8 cellular contexts compared by ENCODE assay signal in genomic region chr7:39580150-39580874, GRCh38. TPM values are rescaled to one million over a fixed set of nuclear protein-coding genes. Genes with fewer than 3 reads are reported as not detected.
DNase-seq lines count a peak whose midpoint lies in the region; ATAC-seq and TF ChIP-seq lines count a peak whose summit lies in the region.

No MANE protein-coding gene starts in this region.

- ATAC-seq in DND-41 (ENCODE audit: insufficient read depth, low read depth) (peak; percentile 97), GM21737 (IDR thresholded peaks at IDR 0.05; ENCODE audit: unreplicated experiment) (peak; percentile 84), PC-3 (peak; percentile 95), natural killer cell (peak; percentile 87 to 99 (median 98))

- H3K79me2 ChIP-seq in DND-41 (ENCODE audit: insufficient read depth, low read length) (no peaks in the 10 kb centered on the region), KMS-11 (ENCODE audit: insufficient read depth, low read depth) (no peaks in the 10 kb centered on the region), PC-3 (ENCODE audit: low read length) (no peaks in the 10 kb centered on the region)

- 23% methylated on average over 8 of the region's 8 CpGs for WGBS in esophagus muscularis mucosa

- POLR2A ChIA-PET in PC-3 (lab: Charles Lee; ENCODE audit: unreplicated experiment): interaction anchor here (0.5 to 0.6 kb wide), 2 partner anchors 166 to 398 kb away, joined by 3 to 5 read pairs; no protein-coding TSS in a partner anchor

- H3K4me2 ChIP-seq in DND-41 (ENCODE audit: insufficient read depth, low read length): no peak overlapping the region
- no peak overlapping the region for H3K4me2 ChIP-seq in KMS-11
- no peak overlapping the region for H3K4me2 ChIP-seq in PC-3 (ENCODE audit: low read length)

- no TSS peak for BruUV-seq in PC-3 (replicated peaks; lab: Mats Ljungman, UMichigan)

- H3K9me3 ChIP-seq in DND-41 (ENCODE audit: insufficient read depth, low read length, severe bottlenecking): no peaks in the 10 kb centered on the region
- no peaks in the 10 kb centered on the region for H3K9me3 ChIP-seq in PC-3 (ENCODE audit: low read length)
- H3K9me3 ChIP-seq in esophagus muscularis mucosa: no peaks in the 10 kb centered on the region

- H3K4me1 Mint-ChIP-seq in natural killer cell: no peaks in the 10 kb centered on the region

- H3K4me3 Mint-ChIP-seq in natural killer cell: no peak overlapping the region

- H3K27ac ChIP-seq in DND-41 (ENCODE audit: low read length) (no peak overlapping the region), KMS-11 (peak overlapping the region; percentile 6), PC-3 (ENCODE audit: low read length) (no peak overlapping the region), esophagus muscularis mucosa (replicated peaks in 1 of 4) (no peak overlapping the region)

- H3K9me3 Mint-ChIP-seq in natural killer cell: no peaks in the 10 kb centered on the region

- no peak for TF ChIP-seq POLR2A in esophagus muscularis mucosa (IDR thresholded peaks at IDR 0.05; ENCODE audit: low read depth)

- TF ChIP-seq EP300 in esophagus muscularis mucosa (IDR thresholded peaks at IDR 0.05): no peak

- no peaks in the 10 kb centered on the region for H3K27me3 Mint-ChIP-seq in natural killer cell (ENCODE audit: low read depth in 2 of 2)

- no peaks in the 10 kb centered on the region for H3F3A ChIP-seq in PC-3 (ENCODE audit: low read length, unreplicated experiment)

- H3K9me2 ChIP-seq in PC-3 (replicated peaks; ENCODE audit: low read length): no peaks in the 10 kb centered on the region

- H2AFZ ChIP-seq in DND-41 (ENCODE audit: low read depth, low read length): peak overlapping the region; percentile 58; the same call in 1 of the 2 replicates
- peak overlapping the region; percentile 65 for H2AFZ ChIP-seq in KMS-11 (ENCODE audit: low read depth)
- peak overlapping the region; percentile 51 for H2AFZ ChIP-seq in PC-3 (ENCODE audit: low read length)

- no peak overlapping the region for H3K9ac ChIP-seq in DND-41 (ENCODE audit: low read depth, low read length)
- peak overlapping the region; percentile 2; the same call in 1 of the 2 replicates for H3K9ac ChIP-seq in KMS-11
- H3K9ac ChIP-seq in PC-3 (ENCODE audit: low read length): no peak overlapping the region; the same call in 1 of the 2 replicates

- H4K20me1 ChIP-seq in DND-41 (ENCODE audit: insufficient read depth, low read length) (no peaks in the 10 kb centered on the region), KMS-11 (ENCODE audit: insufficient read depth) (no peaks in the 10 kb centered on the region), PC-3 (ENCODE audit: low read length) (no peaks in the 10 kb centered on the region)

- no peak overlapping the region for H3K4me3 ChIP-seq in DND-41 (ENCODE audit: low read depth in 1 of 2, low read length in 2 of 2)
- H3K4me3 ChIP-seq in KMS-11 (IDR thresholded peaks at IDR 0.05; ENCODE audit: insufficient read depth, low read depth, low read length): no peak overlapping the region
- no peak overlapping the region for H3K4me3 ChIP-seq in PC-3 (ENCODE audit: low read length)
- no peak overlapping the region for H3K4me3 ChIP-seq in esophagus muscularis mucosa

- intact Hi-C loops in PC-3 (cut with micrococcal nuclease): loop anchor here (1.0 to 10.0 kb wide), 5 partner anchors 44 to 472 kb away; no protein-coding TSS in a partner anchor
- intact Hi-C loops in esophagus muscularis mucosa (cut with DNase I): loop anchor here (1.0 kb wide), 1 partner anchor 165 kb away; no protein-coding TSS in a partner anchor
- intact Hi-C loops in natural killer cell (cut with micrococcal nuclease): loop anchor here (1.0 kb wide), 2 partner anchors 166 to 472 kb away; no protein-coding TSS in a partner anchor

- no peaks in the 10 kb centered on the region; the same call in 1 of the 2 replicates for H3K4me1 ChIP-seq in DND-41 (ENCODE audit: insufficient read depth, low read length)
- peaks cover 15% of the 10 kb centered on the region for H3K4me1 ChIP-seq in KMS-11 (ENCODE audit: low read depth, poor library complexity, severe bottlenecking)
- H3K4me1 ChIP-seq in PC-3 (ENCODE audit: insufficient read depth, low read length): no peaks in the 10 kb centered on the region
- no peaks in the 10 kb centered on the region for H3K4me1 ChIP-seq in esophagus muscularis mucosa

- DNase-seq in DND-41: peak; percentile 79
- DNase-seq in PC-3: peak; percentile 91
- DNase-seq in activated T-cell treated with anti-CD3 and anti-CD28 coated beads for 4 hours: peak; percentile 69
- DNase-seq in esophagus muscularis mucosa (ENCODE audit: extremely low spot score): no peak
- DNase-seq in natural killer cell: peak; percentile 62
- DNase-seq in stimulated activated naive CD4-positive, alpha-beta T cell treated with Interleukin-2 at 50 U/mL for 16 hours (lab: John Stamatoyannopoulos, UW): peak; percentile 70

- TF ChIP-seq CTCF in DND-41 (IDR thresholded peaks at IDR 0.05; ENCODE audit: borderline replicate concordance, extremely low read depth, low read length, poor library complexity, severe bottlenecking) (peak; percentile 92), KMS-11 (conservative IDR thresholded peaks at IDR 0.05; ENCODE audit: low read depth, low read length) (peak; percentile 97), PC-3 (conservative IDR thresholded peaks at IDR 0.05; ENCODE audit: low read depth, low read length) (peak; percentile 89), esophagus muscularis mucosa (IDR thresholded peaks at IDR 0.05) (peak; percentile 77 to 87 (median 84)), natural killer cell (IDR thresholded peaks at IDR 0.05) (peak; percentile 91)

- H3K27me3 ChIP-seq in DND-41 (ENCODE audit: insufficient read depth, low read length, poor library complexity) (no peaks in the 10 kb centered on the region), KMS-11 (ENCODE audit: insufficient read depth, low read depth) (no peaks in the 10 kb centered on the region), PC-3 (ENCODE audit: low read length) (no peaks in the 10 kb centered on the region), esophagus muscularis mucosa (no peaks in the 10 kb centered on the region)

- H3K27ac Mint-ChIP-seq in natural killer cell: no peak overlapping the region

- H3K36me3 ChIP-seq in DND-41 (ENCODE audit: insufficient read depth, low read length) (no peaks in the 10 kb centered on the region; the same call in 1 of the 2 replicates), KMS-11 (ENCODE audit: insufficient read depth) (no peaks in the 10 kb centered on the region), PC-3 (ENCODE audit: low read depth, low read length) (no peaks in the 10 kb centered on the region), esophagus muscularis mucosa (peaks cover 0 to 24% (median 6%) of the 10 kb centered on the region in 4 donors)

- CTCF ChIA-PET in PC-3 (lab: Charles Lee): interaction anchor here (0.5 to 1.5 kb wide), 13 partner anchors 8 to 167 kb away, joined by 3 to 52 read pairs (median 4); partner anchors contain the start of gene RALA

- no peaks in the 10 kb centered on the region for H3K36me3 Mint-ChIP-seq in natural killer cell

RNA-seq across cellular contexts. Expression of gene YAE1, which starts 14.1 kb away (rescaled TPM):
- total RNA-seq in PC-3 (2014; rRNA removed) (14.7 and 23.6 TPM in 2 replicates), esophagus muscularis mucosa (10 to 100 TPM; 13.3 to 18.5 (median 17.0) TPM), natural killer cell (1 to 10 TPM; 3.1 to 5.1 (median 3.4) TPM)

RNA-seq across cellular contexts. Expression of gene RALA, which starts 43.1 kb away (rescaled TPM):
- 7.5 and 12.9 TPM in 2 replicates for total RNA-seq in PC-3 (2014; rRNA removed)
- total RNA-seq in esophagus muscularis mucosa: 10 to 100 TPM; 12.3 to 25.1 (median 19.6) TPM
- total RNA-seq in natural killer cell: 10 to 100 TPM; 10.2 to 22.0 (median 16.8) TPM
